Comparison of ENCODE assay signal across 12 cellular contexts in the genomic region with DNA sequence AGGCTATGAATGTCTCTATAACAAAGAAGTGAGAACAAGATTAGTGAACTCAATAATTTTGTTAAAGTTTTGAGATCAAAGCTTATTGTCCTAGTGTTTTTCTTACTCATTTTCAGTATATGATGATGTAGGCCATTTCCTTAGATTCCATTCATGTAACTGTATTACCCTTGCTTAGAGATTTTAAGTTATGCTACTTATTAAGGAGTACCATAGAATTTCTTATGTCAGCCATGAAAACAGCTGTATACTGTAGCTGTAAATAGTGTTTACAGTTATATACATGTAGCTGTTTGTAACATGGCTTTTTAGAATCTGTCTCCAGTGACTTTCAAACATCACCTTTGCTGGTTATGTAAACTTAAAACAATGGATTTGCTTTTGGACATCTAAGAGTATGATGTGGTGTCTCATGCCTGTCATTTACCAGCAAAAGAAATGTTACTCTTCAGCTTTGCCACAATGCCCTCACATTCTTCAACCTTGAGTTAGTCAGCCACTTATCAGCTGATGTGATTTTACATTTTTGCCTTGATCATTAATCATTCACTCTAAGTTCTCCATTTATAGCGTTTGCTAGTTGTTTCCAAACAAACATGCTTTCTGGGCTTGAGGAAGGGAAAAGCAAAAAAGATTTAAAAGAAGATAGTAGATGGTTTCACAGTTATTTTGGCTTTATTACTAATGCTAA. TPM values are rescaled to one million over a fixed set of nuclear protein-coding genes. Genes with fewer than 3 reads are reported as not detected.
DNase-seq lines count a peak whose midpoint lies in the region; ATAC-seq, FAIRE-seq and TF ChIP-seq lines count a peak whose summit lies in the region.
"Had no signal": no experiment of that assay in that cellular context is flagged by ENCODE, and none has a peak within 500 bp of the region (broad histone marks: within the 10 kb centered on the region; RNA-seq: fewer than 3 reads in every experiment).

No MANE protein-coding gene starts in this region.

- peaks cover 32 to 42% of the 10 kb centered on the region in 2 donors for H3K4me1 Mint-ChIP-seq in natural killer cell
- peaks cover 19 to 27% of the 10 kb centered on the region in 2 donors for H3K4me1 Mint-ChIP-seq in natural killer cell treated with Interleukin-12 subunit alpha and Interleukin-12 subunit beta and Interleukin-15 and Interleukin-18, amount 100 ng/mL, for 72 hours (ENCODE audit: low read depth in 2 of 2)

- H3K79me1 ChIP-seq in neuronal stem cell (ENCODE audit: low read depth, low read length), result no peaks in the 10 kb centered on the region

- FAIRE-seq in keratinocyte (lab: Jason Lieb, UNC) (peak; percentile 34), urothelium cell line (lab: Jason Lieb, UNC) (peak; percentile 5)

- intact Hi-C loops in natural killer cell (cut with micrococcal nuclease), result no loop called here

- H2BK120ac ChIP-seq in neuronal stem cell (ENCODE audit: low read depth, low read length), result no peak overlapping the region

- H3K27me3 ChIP-seq in keratinocyte (ENCODE audit: control insufficient read depth, extremely low read depth, insufficient read depth, low read length), result no peaks in the 10 kb centered on the region
- H3K27me3 ChIP-seq in neuronal stem cell (ENCODE audit: control insufficient read depth in 3 of 3, insufficient read depth in 3 of 3, low read depth in 1 of 3, low read length in 3 of 3), result no peaks in the 10 kb centered on the region
- no peaks in the 10 kb centered on the region for H3K27me3 ChIP-seq in tibial nerve
- H3K27me3 ChIP-seq: transverse colon had no signal

- no peaks in the 10 kb centered on the region for H3K27me3 Mint-ChIP-seq in natural killer cell (ENCODE audit: low read depth in 2 of 2)
- H3K27me3 Mint-ChIP-seq in natural killer cell treated with Interleukin-12 subunit alpha and Interleukin-12 subunit beta and Interleukin-15 and Interleukin-18, amount 100 ng/mL, for 72 hours, result no peaks in the 10 kb centered on the region
- H3K27me3 Mint-ChIP-seq: activated B cell treated with CpG ODN at 0.5 μM for 24 hours had no signal

- no peaks in the 10 kb centered on the region for H3K36me3 ChIP-seq in keratinocyte (ENCODE audit: control insufficient read depth in 2 of 2, extremely low read depth in 1 of 2, insufficient read depth in 2 of 2, low read length in 2 of 2)
- H3K36me3 ChIP-seq in neuronal stem cell (replicated peaks in 1 of 2; ENCODE audit: control insufficient read depth in 2 of 2, insufficient read depth in 2 of 2, low read length in 2 of 2), result no peaks in the 10 kb centered on the region
- peaks cover 0 to 9% (median 0%) of the 10 kb centered on the region in 3 donors for H3K36me3 ChIP-seq in tibial nerve
- H3K36me3 ChIP-seq: transverse colon had no signal

- no peaks in the 10 kb centered on the region for H3K9me3 ChIP-seq in keratinocyte (ENCODE audit: control insufficient read depth, low read depth, low read length)
- H3K9me3 ChIP-seq in neuronal stem cell (replicated peaks in 1 of 2; ENCODE audit: control insufficient read depth in 2 of 2, insufficient read depth in 1 of 2, low read depth in 1 of 2, low read length in 2 of 2), result no peaks in the 10 kb centered on the region
- H3K9me3 ChIP-seq in tibial nerve, result no peaks in the 10 kb centered on the region
- H3K9me3 ChIP-seq: transverse colon had no signal

- no peaks in the 10 kb centered on the region for H3K9me1 ChIP-seq in keratinocyte (ENCODE audit: control insufficient read depth, extremely low read depth, insufficient read depth, low read length)

- no peak overlapping the region for H2AK5ac ChIP-seq in neuronal stem cell (ENCODE audit: low read depth, low read length)

- TF ChIP-seq CTCF in natural killer cell (IDR thresholded peaks at IDR 0.05) (no peak), keratinocyte (optimal IDR thresholded peaks at IDR 0.05 in 1 of 3, IDR thresholded peaks at IDR 0.05 in 1 of 3, conservative IDR thresholded peaks at IDR 0.05 in 1 of 3; ENCODE audit: extremely low read depth in 1 of 3, insufficient read depth in 2 of 3, low read length in 3 of 3) (no peak), tibial nerve (IDR thresholded peaks at IDR 0.05) (no peak)

- no peaks in the 10 kb centered on the region for H3K36me3 Mint-ChIP-seq in natural killer cell
- peaks cover 9% of the 10 kb centered on the region for H3K36me3 Mint-ChIP-seq in natural killer cell treated with Interleukin-12 subunit alpha and Interleukin-12 subunit beta and Interleukin-15 and Interleukin-18, amount 100 ng/mL, for 72 hours

- DNase-seq in natural killer cell (no peak), astrocyte of the hippocampus (ENCODE audit: low read depth, low spot score) (peak; percentile 56), keratinocyte (ENCODE audit: low read depth, low spot score) (no peak), urothelium cell line (ENCODE audit: low spot score) (peak; percentile 10), neuronal stem cell (ENCODE audit: low spot score) (no peak), mesenteric fat pad (ENCODE audit: low spot score) (no peak), tibial nerve (ENCODE audit: low spot score in 2 of 2) (no peak)
- no peak for DNase-seq in natural killer cell treated with Interleukin-12 subunit alpha and Interleukin-12 subunit beta and Interleukin-15 and Interleukin-18, amount 100 ng/mL, for 72 hours (ENCODE audit: low spot score)
- DNase-seq: activated B cell treated with CpG ODN at 0.5 μM for 24 hours, nucleus accumbens, transverse colon had no signal

- no peak overlapping the region for H3K23ac ChIP-seq in neuronal stem cell (ENCODE audit: low read depth, low read length, poor library complexity)

- H2BK12ac ChIP-seq in neuronal stem cell (ENCODE audit: low read length), result no peak overlapping the region

- H3K27ac ChIP-seq in keratinocyte (ENCODE audit: control insufficient read depth, insufficient read depth, low read length) (no peak overlapping the region), neuronal stem cell (replicated peaks; ENCODE audit: low read length) (no peak overlapping the region), tibial nerve (no peak overlapping the region)
- H3K27ac ChIP-seq: HL-60, transverse colon had no signal

- no peaks in the 10 kb centered on the region for H3K9me3 Mint-ChIP-seq in natural killer cell
- H3K9me3 Mint-ChIP-seq in natural killer cell treated with Interleukin-12 subunit alpha and Interleukin-12 subunit beta and Interleukin-15 and Interleukin-18, amount 100 ng/mL, for 72 hours, result peaks cover 13% of the 10 kb centered on the region

- no peak overlapping the region for H3K18ac ChIP-seq in neuronal stem cell (ENCODE audit: low read length)

- H3K79me2 ChIP-seq in keratinocyte (ENCODE audit: control insufficient read depth, insufficient read depth, low read length), result no peaks in the 10 kb centered on the region

- no peak overlapping the region for H3K4ac ChIP-seq in neuronal stem cell (ENCODE audit: low read length)

- no peak overlapping the region for H2BK5ac ChIP-seq in neuronal stem cell (ENCODE audit: low read length)

- H3K27ac Mint-ChIP-seq in natural killer cell, result peak overlapping the region; percentile 48 to 60
- peak overlapping the region in 1 of 2 donors; percentile 1 for H3K27ac Mint-ChIP-seq in natural killer cell treated with Interleukin-12 subunit alpha and Interleukin-12 subunit beta and Interleukin-15 and Interleukin-18, amount 100 ng/mL, for 72 hours
- H3K27ac Mint-ChIP-seq: activated B cell treated with CpG ODN at 0.5 μM for 24 hours had no signal

- H3K4me1 ChIP-seq in keratinocyte (ENCODE audit: control insufficient read depth, extremely low read depth, insufficient read depth, low read length) (no peaks in the 10 kb centered on the region), neuronal stem cell (ENCODE audit: control insufficient read depth in 2 of 2, insufficient read depth in 1 of 2, low read depth in 1 of 2, low read length in 2 of 2) (no peaks in the 10 kb centered on the region), tibial nerve (no peaks in the 10 kb centered on the region)

- TF ChIP-seq EP300 in tibial nerve (IDR thresholded peaks at IDR 0.05), result no peak

- no peak for TF ChIP-seq POLR2A in tibial nerve (IDR thresholded peaks at IDR 0.05)

- H4K91ac ChIP-seq in neuronal stem cell (ENCODE audit: low read depth, low read length, poor library complexity), result no peak overlapping the region

- H3K4me3 Mint-ChIP-seq in natural killer cell, result no peak overlapping the region
- no peak overlapping the region for H3K4me3 Mint-ChIP-seq in natural killer cell treated with Interleukin-12 subunit alpha and Interleukin-12 subunit beta and Interleukin-15 and Interleukin-18, amount 100 ng/mL, for 72 hours
- H3K4me3 Mint-ChIP-seq: activated B cell treated with CpG ODN at 0.5 μM for 24 hours had no signal

- no peaks in the 10 kb centered on the region for H4K20me1 ChIP-seq in keratinocyte (ENCODE audit: control insufficient read depth, extremely low read depth, insufficient read depth, low read length)

- dilution Hi-C loops in keratinocyte (cut with MboI; ENCODE audit: extremely low pct_ligation_motif_present, low sequenced_read_pairs), result no loop called here

- no peak overlapping the region for H3K9ac ChIP-seq in keratinocyte (ENCODE audit: control insufficient read depth, extremely low read depth, insufficient read depth, low read length)
- no peak overlapping the region for H3K9ac ChIP-seq in neuronal stem cell (ENCODE audit: low read depth, low read length, poor library complexity)

- no peak overlapping the region for H3K14ac ChIP-seq in neuronal stem cell (ENCODE audit: low read length)

- H3K4me3 ChIP-seq in keratinocyte (ENCODE audit: control insufficient read depth in 2 of 3, extremely low read depth in 1 of 3, insufficient read depth in 2 of 3, low read depth in 1 of 3, low read length in 3 of 3) (no peak overlapping the region), neuronal stem cell (ENCODE audit: low read length in 2 of 2) (no peak overlapping the region), tibial nerve (no peak overlapping the region)
- H3K4me3 ChIP-seq: transverse colon had no signal

- no peak for ATAC-seq in natural killer cell
- no peak for ATAC-seq in natural killer cell treated with Interleukin-12 subunit alpha and Interleukin-12 subunit beta and Interleukin-15 and Interleukin-18, amount 100 ng/mL, for 72 hours

- H4K8ac ChIP-seq in neuronal stem cell (ENCODE audit: low read depth, low read length), result no peak overlapping the region

- WGBS in neuronal stem cell (ENCODE audit: extremely low coverage in 2 of 2, insufficient read length in 2 of 2, insufficient replicate concordance in 1 of 2), 2 donors, result no CpG with 5 or more reads among the region's 1 CpG
- 52 to 57% methylated on average over 1 of the region's 1 CpG for WGBS in tibial nerve, 2 donors

- H2AFZ ChIP-seq in keratinocyte (ENCODE audit: control insufficient read depth, low read length) (no peak overlapping the region), neuronal stem cell (ENCODE audit: low read length) (no peak overlapping the region)

- no peak overlapping the region for H2BK15ac ChIP-seq in neuronal stem cell (ENCODE audit: low read length)

- H3K4me2 ChIP-seq in keratinocyte (ENCODE audit: control insufficient read depth, extremely low read depth, insufficient read depth, low read depth, low read length), result no peak overlapping the region
- H3K4me2 ChIP-seq in neuronal stem cell (ENCODE audit: insufficient read depth, low read length, poor library complexity, severe bottlenecking), result no peak overlapping the region

RNA-seq across cellular contexts. Expression of a gene that starts 55.5 kb away (rescaled TPM):
- total RNA-seq in natural killer cell (10 to 100 TPM; 42.4 to 46.9 (median 43.2) TPM), mesenteric fat pad (91.9 TPM), tibial nerve (10 to 100 TPM; 16.0 to 47.9 (median 29.3) TPM)
- 10 to 100 TPM; 24.2 to 26.1 TPM for total RNA-seq in natural killer cell treated with Interleukin-12 subunit alpha and Interleukin-12 subunit beta and Interleukin-15 and Interleukin-18, amount 100 ng/mL, for 72 hours
- polyA plus RNA-seq in keratinocyte, result 0.57 to 0.88 TPM (median 0.87 TPM) in 3 replicates
- polyA plus RNA-seq in keratinocyte (2011; ENCODE audit: low read depth), result 0.17 TPM
- polyA plus RNA-seq in keratinocyte (2011; cell fraction: cytosol; rRNA removed), result 0.25 and 0.62 TPM in 2 replicates
- polyA plus RNA-seq in keratinocyte (2011; cell fraction: nucleus; rRNA removed), result 0.92 and 1.5 TPM in 2 replicates
- polyA plus RNA-seq in keratinocyte (2012; ENCODE audit: low replicate concordance), result 0.41 and 0.60 TPM in 2 replicates
- polyA minus RNA-seq in keratinocyte, result 0.39 to 4.3 TPM (median 2.9 TPM) in 3 replicates
- polyA minus RNA-seq in keratinocyte (2011; cell fraction: cytosol; rRNA and poly(A)+ RNA removed), result 3.6 TPM
- polyA minus RNA-seq in keratinocyte (2011; cell fraction: nucleus; rRNA and poly(A)+ RNA removed), result 3.2 and 3.4 TPM in 2 replicates
- 2.3 TPM for polyA plus RNA-seq in neuronal stem cell (2013, experiment 1 of 2)
- 2.3 TPM for polyA plus RNA-seq in neuronal stem cell (2013, experiment 2 of 2)

Comparison
In these comparisons a context has a peak if more than half of its experiments do, and no peak if none do; other contexts are left out.
1. DNase-seq: peak in astrocyte of the hippocampus (single experiment) and urothelium cell line (single experiment); none in natural killer cell (single experiment), natural killer cell treated with Interleukin-12 subunit alpha and Interleukin-12 subunit beta and Interleukin-15 and Interleukin-18, amount 100 ng/mL, for 72 hours (single experiment), keratinocyte (single experiment), neuronal stem cell (single experiment), mesenteric fat pad (single experiment) and tibial nerve (0 of 2).